ENCODE assay signal across 10 cellular contexts in genomic region chr13:49219647-49220034, GRCh38. TPM values are rescaled to one million over a fixed set of nuclear protein-coding genes. Genes with fewer than 3 reads are reported as not detected.
A peak's percentile ranks its signal among the peaks of the same experiment; 100 is the strongest.
DNase-seq lines count a peak whose midpoint lies in the region; ATAC-seq and TF ChIP-seq lines count a peak whose summit lies in the region.
"Had no signal": no experiment of that assay in that cellular context is flagged by ENCODE, and none has a peak within 500 bp of the region (broad histone marks: within the 10 kb centered on the region; RNA-seq: fewer than 3 reads in every experiment).

No MANE protein-coding gene starts in this region.

- H3K27me3 Mint-ChIP-seq in MCF 10A (ENCODE audit: insufficient read depth, unreplicated experiment), result no peaks in the 10 kb centered on the region
- H3K27me3 Mint-ChIP-seq in activated naive CD8-positive, alpha-beta T cell treated with anti-CD3 and anti-CD28 coated beads, Interleukin-2, amount 10 ng/mL, durations not matched to agents 7 days and 5 days, result peaks cover 65% of the 10 kb centered on the region
- H3K27me3 Mint-ChIP-seq in memory B cell, result peaks cover 36% of the 10 kb centered on the region
- H3K27me3 Mint-ChIP-seq in type B pancreatic cell, result peaks cover 77% of the 10 kb centered on the region

- no peak for TF ChIP-seq POLR2A in breast epithelium (IDR thresholded peaks at IDR 0.05)

- H3K4me3 Mint-ChIP-seq in MCF 10A (ENCODE audit: unreplicated experiment), result no peak overlapping the region
- H3K4me3 Mint-ChIP-seq in activated naive CD8-positive, alpha-beta T cell treated with anti-CD3 and anti-CD28 coated beads, Interleukin-2, amount 10 ng/mL, durations not matched to agents 7 days and 5 days, result peak overlapping the region; percentile 74
- H3K4me3 Mint-ChIP-seq in memory B cell, result peak overlapping the region; percentile 22
- H3K4me3 Mint-ChIP-seq in type B pancreatic cell, result peak overlapping the region; percentile 79

- intact Hi-C loops in breast epithelium (cut with DNase I; ENCODE audit: low total_unique reads) (no loop called here), MCF 10A (cut with micrococcal nuclease) (no loop called here)

- CTCF ChIA-PET in MCF 10A (lab: Yijun Ruan, JAX), result no interaction called here

- H3K36me3 Mint-ChIP-seq in MCF 10A (ENCODE audit: insufficient read depth, unreplicated experiment) (no peaks in the 10 kb centered on the region), memory B cell (peaks cover 8% of the 10 kb centered on the region), type B pancreatic cell (no peaks in the 10 kb centered on the region)
- no peaks in the 10 kb centered on the region for H3K36me3 Mint-ChIP-seq in activated naive CD8-positive, alpha-beta T cell treated with anti-CD3 and anti-CD28 coated beads, Interleukin-2, amount 10 ng/mL, durations not matched to agents 7 days and 5 days

- H3K27me3 ChIP-seq in breast epithelium, result peaks cover 0 to 47% of the 10 kb centered on the region in 2 donors

- H3K36me3 ChIP-seq in breast epithelium, result no peaks in the 10 kb centered on the region

- TF ChIP-seq CTCF in breast epithelium (IDR thresholded peaks at IDR 0.05), result no peak
- no peak for TF ChIP-seq CTCF in MCF 10A (IDR thresholded peaks at IDR 0.05; ENCODE audit: unreplicated experiment)
- TF ChIP-seq CTCF in type B pancreatic cell (conservative IDR thresholded peaks at IDR 0.05), result no peak

- POLR2A ChIA-PET in MCF 10A (lab: Yijun Ruan, JAX), result no interaction called here
- POLR2A ChIA-PET in activated naive CD8-positive, alpha-beta T cell treated with anti-CD3 and anti-CD28 coated beads, Interleukin-2, amount 10 ng/mL, durations not matched to agents 7 days and 5 days (lab: Charles Lee), result interaction anchor here (0.8 to 1.3 kb wide), 3 partner anchors 25 to 496 kb away, joined by 3 to 4 read pairs (median 4); partner anchors contain the start of gene FNDC3A

- H3K27ac ChIP-seq in breast epithelium, result no peak overlapping the region

- H3K4me1 Mint-ChIP-seq in MCF 10A (ENCODE audit: insufficient read depth, unreplicated experiment) (no peaks in the 10 kb centered on the region), memory B cell (peaks cover 12% of the 10 kb centered on the region), type B pancreatic cell (ENCODE audit: unreplicated experiment) (peaks cover 4% of the 10 kb centered on the region)
- H3K4me1 Mint-ChIP-seq in activated naive CD8-positive, alpha-beta T cell treated with anti-CD3 and anti-CD28 coated beads, Interleukin-2, amount 10 ng/mL, durations not matched to agents 7 days and 5 days, result peaks cover 16% of the 10 kb centered on the region

- no peaks in the 10 kb centered on the region for H3K4me1 ChIP-seq in breast epithelium

- BruUV-seq in MCF 10A (replicated peaks; lab: Mats Ljungman, UMichigan), result no TSS peak

- no peak for DNase-seq in breast epithelium (ENCODE audit: low spot score in 2 of 2)
- no peak for DNase-seq in MCF 10A (ENCODE audit: unreplicated experiment)
- no peak for DNase-seq in activated naive CD8-positive, alpha-beta T cell treated with anti-CD3 and anti-CD28 coated beads, Interleukin-2, amount 10 ng/mL, durations not matched to agents 7 days and 5 days
- DNase-seq in memory B cell (ENCODE audit: low spot score in 2 of 2), result peak in 1 of 2 donors; percentile 22
- no peak for DNase-seq in type B pancreatic cell (ENCODE audit: extremely low spot score, unreplicated experiment)
- no peak for DNase-seq in amniotic stem cell (lab: John Stamatoyannopoulos, UW)
- DNase-seq in activated effector memory CD4-positive, alpha-beta T cell treated with anti-CD3 and anti-CD28 coated beads, Interleukin-2, amount 50 U/mL, for 16 hours, result no peak

- ATAC-seq in activated naive CD8-positive, alpha-beta T cell treated with anti-CD3 and anti-CD28 coated beads, Interleukin-2, amount 10 ng/mL, durations not matched to agents 7 days and 5 days (ENCODE audit: low read depth), result peak; percentile 8
- ATAC-seq in memory B cell (ENCODE audit: low read depth) (no peak), GM19023 (IDR thresholded peaks at IDR 0.05; ENCODE audit: unreplicated experiment) (no peak)

- no peaks in the 10 kb centered on the region for H3K9me3 ChIP-seq in breast epithelium

- H3K27ac Mint-ChIP-seq in MCF 10A (ENCODE audit: low read depth, unreplicated experiment) (no peak overlapping the region), memory B cell (no peak overlapping the region), type B pancreatic cell (no peak overlapping the region)
- H3K27ac Mint-ChIP-seq in activated naive CD8-positive, alpha-beta T cell treated with anti-CD3 and anti-CD28 coated beads, Interleukin-2, amount 10 ng/mL, durations not matched to agents 7 days and 5 days, result peak overlapping the region; percentile 30

- H3K4me3 ChIP-seq in breast epithelium, result peak overlapping the region; percentile 29 to 77 (median 49)

- H3K9me3 Mint-ChIP-seq in MCF 10A (ENCODE audit: unreplicated experiment) (peaks cover 8% of the 10 kb centered on the region), memory B cell (peaks cover 4% of the 10 kb centered on the region), type B pancreatic cell (no peaks in the 10 kb centered on the region)
- no peaks in the 10 kb centered on the region for H3K9me3 Mint-ChIP-seq in activated naive CD8-positive, alpha-beta T cell treated with anti-CD3 and anti-CD28 coated beads, Interleukin-2, amount 10 ng/mL, durations not matched to agents 7 days and 5 days

RNA-seq across cellular contexts. Expression of gene MLNR, which starts 0.5 kb away (rescaled TPM):
- not detected for total RNA-seq in breast epithelium
- total RNA-seq in MCF 10A (2022), result not detected in 2 replicates
- not detected for total RNA-seq in activated naive CD8-positive, alpha-beta T cell treated with anti-CD3 and anti-CD28 coated beads, Interleukin-2, amount 10 ng/mL, durations not matched to agents 7 days and 5 days
- not detected in 2 replicates for total RNA-seq in type B pancreatic cell (ENCODE audit: low replicate concordance)
- total RNA-seq: Daoy, lung microvascular endothelial cell had no signal

RNA-seq across cellular contexts. Expression of gene CDADC1, which starts 28.1 kb away (rescaled TPM):
- 1 to 10 TPM; 7.3 to 8.5 (median 8.2) TPM for total RNA-seq in breast epithelium
- 8.0 and 9.4 TPM in 2 replicates for total RNA-seq in MCF 10A (2022)
- 10 to 100 TPM; 14.7 to 17.6 TPM for total RNA-seq in activated naive CD8-positive, alpha-beta T cell treated with anti-CD3 and anti-CD28 coated beads, Interleukin-2, amount 10 ng/mL, durations not matched to agents 7 days and 5 days
- 11.2 and 12.5 TPM in 2 replicates for total RNA-seq in type B pancreatic cell (ENCODE audit: low replicate concordance)
